1 cellular context compared by ENCODE assay signal in genomic region chr17:48506246-48506645, GRCh38.
TF ChIP-seq lines count a peak whose summit lies in the region.

No MANE protein-coding gene starts in this region.

TF ChIP-seq in SK-N-SH, 30 proteins besides CTCF, POLR2A, EP300 and RAD21 (continued from another document):
- TF ChIP-seq, protein P1, sequence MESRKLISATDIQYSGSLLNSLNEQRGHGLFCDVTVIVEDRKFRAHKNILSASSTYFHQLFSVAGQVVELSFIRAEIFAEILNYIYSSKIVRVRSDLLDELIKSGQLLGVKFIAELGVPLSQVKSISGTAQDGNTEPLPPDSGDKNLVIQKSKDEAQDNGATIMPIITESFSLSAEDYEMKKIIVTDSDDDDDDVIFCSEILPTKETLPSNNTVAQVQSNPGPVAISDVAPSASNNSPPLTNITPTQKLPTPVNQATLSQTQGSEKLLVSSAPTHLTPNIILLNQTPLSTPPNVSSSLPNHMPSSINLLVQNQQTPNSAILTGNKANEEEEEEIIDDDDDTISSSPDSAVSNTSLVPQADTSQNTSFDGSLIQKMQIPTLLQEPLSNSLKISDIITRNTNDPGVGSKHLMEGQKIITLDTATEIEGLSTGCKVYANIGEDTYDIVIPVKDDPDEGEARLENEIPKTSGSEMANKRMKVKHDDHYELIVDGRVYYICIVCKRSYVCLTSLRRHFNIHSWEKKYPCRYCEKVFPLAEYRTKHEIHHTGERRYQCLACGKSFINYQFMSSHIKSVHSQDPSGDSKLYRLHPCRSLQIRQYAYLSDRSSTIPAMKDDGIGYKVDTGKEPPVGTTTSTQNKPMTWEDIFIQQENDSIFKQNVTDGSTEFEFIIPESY (IDR thresholded peaks at IDR 0.05; ENCODE audit: borderline replicate concordance, low read depth): no peak
- no peak for TF ChIP-seq GABPA (IDR thresholded peaks at IDR 0.05; ENCODE audit: low read depth)
- TF ChIP-seq, protein P2, sequence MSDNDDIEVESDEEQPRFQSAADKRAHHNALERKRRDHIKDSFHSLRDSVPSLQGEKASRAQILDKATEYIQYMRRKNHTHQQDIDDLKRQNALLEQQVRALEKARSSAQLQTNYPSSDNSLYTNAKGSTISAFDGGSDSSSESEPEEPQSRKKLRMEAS (IDR thresholded peaks at IDR 0.05; ENCODE audit: low read depth): no peak
- no peak for TF ChIP-seq POLR2AphosphoS5 (IDR thresholded peaks at IDR 0.05; ENCODE audit: low read depth, low read length)
